In genomic region chr14:76089151-76089550, GRCh38 we compare ENCODE assay signal across 1 cellular context.
TF ChIP-seq lines count a peak whose summit lies in the region.

No MANE protein-coding gene starts in this region.

TF ChIP-seq in H1, 55 proteins besides CTCF, POLR2A, EP300 and RAD21:
- TF ChIP-seq CBX5 (IDR thresholded peaks at IDR 0.05; ENCODE audit: low read depth, low read length) (no peak), KDM1A (IDR thresholded peaks at IDR 0.05; ENCODE audit: borderline replicate concordance, low read length) (no peak)
